9 cellular contexts compared by ENCODE assay signal in genomic region chr3:72176537-72177041, GRCh38.
A peak's percentile ranks its signal among the peaks of the same experiment; 100 is the strongest.
DNase-seq lines count a peak whose midpoint lies in the region; ATAC-seq, FAIRE-seq and TF ChIP-seq lines count a peak whose summit lies in the region.
"Had no signal": no experiment of that assay in that cellular context is flagged by ENCODE, and none has a peak within 500 bp of the region (broad histone marks: within the 10 kb centered on the region; RNA-seq: fewer than 3 reads in every experiment).

No MANE protein-coding gene starts in this region.

- CTCF ChIA-PET in H1 (lab: Charles Lee; ENCODE audit: partially characterized antibody): interaction anchor here (1.2 to 1.4 kb wide), 3 partner anchors 20 to 221 kb away, joined by 3 to 4 read pairs (median 3); no protein-coding TSS in a partner anchor

- POLR2A ChIA-PET in H1 (lab: Charles Lee; ENCODE audit: partially characterized antibody): no interaction called here

- no peak overlapping the region for H4K5ac ChIP-seq in H1 (ENCODE audit: insufficient read length, low read depth, low read length)

- peak overlapping the region; percentile 12; the same call in 1 of the 2 replicates for H2BK5ac ChIP-seq in H1 (ENCODE audit: low read depth, low read length)

- ATAC-seq in GM21381 (IDR thresholded peaks at IDR 0.05; ENCODE audit: unreplicated experiment): peak; percentile 87
- ATAC-seq in HG03469 (IDR thresholded peaks at IDR 0.05; ENCODE audit: unreplicated experiment): peak; percentile 92
- ATAC-seq: Panc1 had no signal

- H3K27ac ChIP-seq in BLaER1 treated with 17β-estradiol and CSF1 and Interleukin-3, amounts not matched to agents 10 nM and 100 nM: peak overlapping the region in 9 of 11 experiments; percentile 4 to 64 (median 46); a peak in 16 of 22 replicates
- H3K27ac ChIP-seq in H1 (ENCODE audit: low read depth, low read length): no peak overlapping the region

- H3K18ac ChIP-seq in H1 (ENCODE audit: extremely low read depth, low read length): 0 out of 2 replicates have a peak overlapping the region, but pooled peaks have one; percentile 21

- DNase-seq in H1 (ENCODE audit: low read depth in 1 of 2, low spot score in 2 of 2): no peak
- DNase-seq in NCI-H187 (lab: John Stamatoyannopoulos, UW): no peak
- no peak for DNase-seq in activated CD4-positive, alpha-beta T cell treated with anti-CD3 and anti-CD28 coated beads, Interleukin-2, amount 50 U/mL, for 4 hours
- DNase-seq in NCI-H446 (lab: John Stamatoyannopoulos, UW): no peak
- DNase-seq in AG20443 (ENCODE audit: low spot score): no peak

- peaks cover 33 to 54% (median 43%) of the 10 kb centered on the region in 10 experiments for H3K4me1 ChIP-seq in BLaER1 treated with 17β-estradiol and CSF1 and Interleukin-3, amounts not matched to agents 10 nM and 100 nM
- H3K4me1 ChIP-seq in H1 (replicated peaks in 1 of 4; ENCODE audit: control insufficient read depth in 3 of 4, insufficient read depth in 4 of 4, low read length in 3 of 4): peaks cover 0 to 3% (median 0%) of the 10 kb centered on the region in 4 experiments; a peak in 2 of 7 replicates

- no peak overlapping the region for H2BK20ac ChIP-seq in H1 (ENCODE audit: low read length)

- peak overlapping the region; percentile 19 for H4K91ac ChIP-seq in H1 (replicated peaks; ENCODE audit: insufficient read length, low read length)

- no peaks in the 10 kb centered on the region for H3K36me3 ChIP-seq in BLaER1 treated with 17β-estradiol and CSF1 and Interleukin-3, amounts not matched to agents 10 nM and 100 nM
- no peaks in the 10 kb centered on the region for H3K36me3 ChIP-seq in H1 (ENCODE audit: control insufficient read depth in 2 of 4, insufficient read depth in 4 of 4, low read length in 3 of 4)

- TF ChIP-seq CTCF in H1 (IDR thresholded peaks at IDR 0.05; ENCODE audit: control extremely low read depth in 1 of 3, insufficient read depth in 1 of 3, low read depth in 1 of 3, low read length in 3 of 3): no peak

- H2AFZ ChIP-seq in H1 (ENCODE audit: low read length): no peak overlapping the region

- H3K14ac ChIP-seq in H1 (ENCODE audit: insufficient read length): no peak overlapping the region

- no peak for TF ChIP-seq POLR2A in H1 (IDR thresholded peaks at IDR 0.05; ENCODE audit: control extremely low read depth in 1 of 2, low read depth in 2 of 2, low read length in 2 of 2)

- H3K56ac ChIP-seq in H1 (replicated peaks; ENCODE audit: insufficient read length, low read depth, low read length): no peak overlapping the region

- no peaks in the 10 kb centered on the region for H3K79me1 ChIP-seq in H1 (ENCODE audit: low read depth, low read length)

- peak overlapping the region in 8 of 11 experiments; percentile 23 to 49 (median 40); a peak in 7 of 22 replicates for H3K9ac ChIP-seq in BLaER1 treated with 17β-estradiol and CSF1 and Interleukin-3, amounts not matched to agents 10 nM and 100 nM
- H3K9ac ChIP-seq in H1 (replicated peaks in 1 of 4; ENCODE audit: extremely low read depth in 1 of 4, low read depth in 3 of 4, low read length in 3 of 4): no peak overlapping the region

- H4K20me1 ChIP-seq in BLaER1 treated with 17β-estradiol and CSF1 and Interleukin-3, amounts not matched to agents 10 nM and 100 nM: 0 out of 22 replicates have a peak, but pooled peaks cover 0 to 5% (median 0%) of the 10 kb centered on the region in 11 experiments
- no peaks in the 10 kb centered on the region for H4K20me1 ChIP-seq in H1 (replicated peaks in 1 of 2; ENCODE audit: control insufficient read depth in 1 of 2, insufficient read depth in 2 of 2, low read length in 2 of 2)

- TF ChIP-seq EP300 in H1 (IDR thresholded peaks at IDR 0.05; ENCODE audit: borderline replicate concordance in 1 of 2, low read depth in 2 of 2, low read length in 2 of 2): no peak

- H3K4me2 ChIP-seq in BLaER1 treated with 17β-estradiol and CSF1 and Interleukin-3, amounts not matched to agents 10 nM and 100 nM: peak overlapping the region; percentile 82 to 96 (median 91)
- no peak overlapping the region for H3K4me2 ChIP-seq in H1 (ENCODE audit: insufficient read depth in 1 of 2, low read depth in 2 of 2, low read length in 2 of 2)

- peak overlapping the region; percentile 51; the same call in 1 of the 2 replicates for H2BK12ac ChIP-seq in H1 (ENCODE audit: low read depth, low read length)

- no peak overlapping the region for H3K23ac ChIP-seq in H1 (ENCODE audit: insufficient read length)

- no peak for TF ChIP-seq RAD21 in H1 (IDR thresholded peaks at IDR 0.05 in 1 of 2, conservative IDR thresholded peaks at IDR 0.05 in 1 of 2; ENCODE audit: low read depth in 2 of 2, low read length in 2 of 2)

- H3K27me3 ChIP-seq in BLaER1 treated with 17β-estradiol and CSF1 and Interleukin-3, amounts not matched to agents 10 nM and 100 nM: peaks cover 0 to 10% (median 0%) of the 10 kb centered on the region in 11 experiments; a peak in 6 of 22 replicates
- no peaks in the 10 kb centered on the region; a peak in 1 of 7 replicates for H3K27me3 ChIP-seq in H1 (replicated peaks in 1 of 4; ENCODE audit: control insufficient read depth in 3 of 4, extremely low read depth in 1 of 4, insufficient read depth in 3 of 4, low read length in 3 of 4)

- FAIRE-seq in H1 (lab: Jason Lieb, UNC): no peak

- H2AK5ac ChIP-seq in H1 (ENCODE audit: low read depth, low read length): no peak overlapping the region

- H3K79me2 ChIP-seq in H1 (ENCODE audit: control insufficient read depth in 1 of 2, insufficient read depth in 2 of 2, low read length in 2 of 2): no peaks in the 10 kb centered on the region

- no peaks in the 10 kb centered on the region for H3K9me3 ChIP-seq in BLaER1 treated with 17β-estradiol and CSF1 and Interleukin-3, amounts not matched to agents 10 nM and 100 nM (replicated peaks in 1 of 11)
- no peaks in the 10 kb centered on the region; a peak in 1 of 4 replicates for H3K9me3 ChIP-seq in H1 (ENCODE audit: insufficient read depth in 2 of 2, low read depth in 1 of 2, low read length in 1 of 2)

- H2BK120ac ChIP-seq in H1 (replicated peaks; ENCODE audit: low read depth, low read length): no peak overlapping the region

- no peak overlapping the region for H2BK15ac ChIP-seq in H1 (ENCODE audit: low read length)

- 88% methylated on average over 8 of the region's 8 CpGs; no CpG with 5 or more reads in 1 of the 2 experiments for WGBS in H1 (ENCODE audit: extremely low coverage in 1 of 2, insufficient coverage in 1 of 2, insufficient read length in 1 of 2, insufficient replicate concordance in 2 of 2, low coverage in 1 of 2, low lambda C conversion rate in 2 of 2, missing lambda C conversion rate in 1 of 2), 2 experiments

- no peaks in the 10 kb centered on the region for H3K23me2 ChIP-seq in H1 (ENCODE audit: low read depth, low read length)

- H4K8ac ChIP-seq in H1 (ENCODE audit: extremely low read depth, insufficient read depth, low read length): peak overlapping the region; percentile 63; the same call in 1 of the 2 replicates

- H3K4ac ChIP-seq in H1 (replicated peaks; ENCODE audit: insufficient read length, low read depth, low read length): no peak overlapping the region

- H3K4me3 ChIP-seq in BLaER1 treated with 17β-estradiol and CSF1 and Interleukin-3, amounts not matched to agents 10 nM and 100 nM: peak overlapping the region in 4 of 10 experiments; percentile 23 to 57 (median 39); a peak in 6 of 20 replicates
- H3K4me3 ChIP-seq in H1 (ENCODE audit: extremely low read depth in 1 of 4, insufficient read depth in 2 of 4, low read depth in 3 of 4, low read length in 4 of 4): no peak overlapping the region

TF ChIP-seq in H1, 55 proteins besides CTCF, POLR2A, EP300 and RAD21:
- TF ChIP-seq GABPA (IDR thresholded peaks at IDR 0.05; ENCODE audit: borderline replicate concordance, insufficient read depth, low read length): no peak
- TF ChIP-seq, protein P1, sequence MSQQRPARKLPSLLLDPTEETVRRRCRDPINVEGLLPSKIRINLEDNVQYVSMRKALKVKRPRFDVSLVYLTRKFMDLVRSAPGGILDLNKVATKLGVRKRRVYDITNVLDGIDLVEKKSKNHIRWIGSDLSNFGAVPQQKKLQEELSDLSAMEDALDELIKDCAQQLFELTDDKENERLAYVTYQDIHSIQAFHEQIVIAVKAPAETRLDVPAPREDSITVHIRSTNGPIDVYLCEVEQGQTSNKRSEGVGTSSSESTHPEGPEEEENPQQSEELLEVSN (IDR thresholded peaks at IDR 0.05): no peak

Comparison
In these comparisons a context has a peak if more than half of its experiments do, and no peak if none do; other contexts are left out.
1. H3K4me2 ChIP-seq: peak in BLaER1 treated with 17β-estradiol and CSF1 and Interleukin-3, amounts not matched to agents 10 nM and 100 nM (11 of 11); none in H1 (0 of 2).
2. H3K9ac ChIP-seq: peak in BLaER1 treated with 17β-estradiol and CSF1 and Interleukin-3, amounts not matched to agents 10 nM and 100 nM (8 of 11); none in H1 (0 of 4).